ENCODE assay signal across 13 cellular contexts in genomic region chr18:48607049-48607984, GRCh38.
A peak's percentile ranks its signal among the peaks of the same experiment; 100 is the strongest.
DNase-seq lines count a peak whose midpoint lies in the region; FAIRE-seq and TF ChIP-seq lines count a peak whose summit lies in the region.
"Had no signal": no experiment of that assay in that cellular context is flagged by ENCODE, and none has a peak within 500 bp of the region (broad histone marks: within the 10 kb centered on the region; RNA-seq: fewer than 3 reads in every experiment).

No MANE protein-coding gene starts in this region.

- no peaks in the 10 kb centered on the region for H3K36me3 ChIP-seq in HAP-1 (replicated peaks)
- H3K36me3 ChIP-seq: thoracic aorta had no signal

- no peak overlapping the region for H3K4me3 ChIP-seq in astrocyte of the spinal cord (ENCODE audit: low read depth, low read length)
- H3K4me3 ChIP-seq in HAP-1: no peak overlapping the region
- H3K4me3 ChIP-seq in coronary artery: no peak overlapping the region
- H3K4me3 ChIP-seq: thoracic aorta had no signal

- H3K27ac ChIP-seq in coronary artery: no peak overlapping the region
- H3K27ac ChIP-seq: thoracic aorta had no signal

- no peaks in the 10 kb centered on the region for H3K9me3 ChIP-seq in HAP-1
- H3K9me3 ChIP-seq: thoracic aorta had no signal

- no peak for FAIRE-seq in urothelium cell line (lab: Jason Lieb, UNC)
- FAIRE-seq: A204.1, GM12892 had no signal

- DNase-seq in NCI-H2196 (lab: John Stamatoyannopoulos, UW; ENCODE audit: unreplicated experiment) (peak; percentile 12), NCI-H2196 treated with DMSO at 0.1 percent for 48 hours (lab: John Stamatoyannopoulos, UW; ENCODE audit: unreplicated experiment) (no peak), astrocyte of the spinal cord (ENCODE audit: low read depth, low spot score) (peak; percentile 93), kidney glomerular epithelial cell (lab: John Stamatoyannopoulos, UW) (peak; percentile 73), urothelium cell line (ENCODE audit: low spot score) (peak; percentile 72), HAP-1 (ENCODE audit: low spot score in 2 of 2) (no peak), T-helper 2 cell (no peak), coronary artery (ENCODE audit: low spot score) (no peak)
- DNase-seq: activated T-cell treated with anti-CD3 and anti-CD28 coated beads, Interleukin-2, amount 50 U/mL, for 1 hour; NCI-H2227 treated with DMSO at 0.1 percent for 48 hours had no signal

- H3K27me3 ChIP-seq in HAP-1 (ENCODE audit: low read depth): no peaks in the 10 kb centered on the region

- TF ChIP-seq CTCF in astrocyte of the spinal cord (IDR thresholded peaks at IDR 0.05; ENCODE audit: low read depth, low read length) (no peak), coronary artery (IDR thresholded peaks at IDR 0.05) (no peak)

- H3K4me1 ChIP-seq in HAP-1: no peaks in the 10 kb centered on the region

- in situ Hi-C loops in astrocyte of the spinal cord (cut with HindIII; ENCODE audit: low sequenced_read_pairs): no loop called here
- in situ Hi-C loops in HAP-1 (cut with MboI; ENCODE audit: low sequenced_read_pairs): no loop called here

Comparison
In these comparisons a context has a peak if more than half of its experiments do, and no peak if none do; other contexts are left out.
1. DNase-seq: peak in NCI-H2196 (single experiment), astrocyte of the spinal cord (single experiment), kidney glomerular epithelial cell (single experiment) and urothelium cell line (single experiment); none in NCI-H2196 treated with DMSO at 0.1 percent for 48 hours (single experiment), HAP-1 (0 of 2), T-helper 2 cell (0 of 5) and coronary artery (single experiment).